Comparison of ENCODE assay signal across 8 cellular contexts in genomic region chr1:205227584-205228006, GRCh38. TPM values are rescaled to one million over a fixed set of nuclear protein-coding genes. Genes with fewer than 3 reads are reported as not detected.
DNase-seq lines count a peak whose midpoint lies in the region; TF ChIP-seq lines count a peak whose summit lies in the region.

A gene with protein sequence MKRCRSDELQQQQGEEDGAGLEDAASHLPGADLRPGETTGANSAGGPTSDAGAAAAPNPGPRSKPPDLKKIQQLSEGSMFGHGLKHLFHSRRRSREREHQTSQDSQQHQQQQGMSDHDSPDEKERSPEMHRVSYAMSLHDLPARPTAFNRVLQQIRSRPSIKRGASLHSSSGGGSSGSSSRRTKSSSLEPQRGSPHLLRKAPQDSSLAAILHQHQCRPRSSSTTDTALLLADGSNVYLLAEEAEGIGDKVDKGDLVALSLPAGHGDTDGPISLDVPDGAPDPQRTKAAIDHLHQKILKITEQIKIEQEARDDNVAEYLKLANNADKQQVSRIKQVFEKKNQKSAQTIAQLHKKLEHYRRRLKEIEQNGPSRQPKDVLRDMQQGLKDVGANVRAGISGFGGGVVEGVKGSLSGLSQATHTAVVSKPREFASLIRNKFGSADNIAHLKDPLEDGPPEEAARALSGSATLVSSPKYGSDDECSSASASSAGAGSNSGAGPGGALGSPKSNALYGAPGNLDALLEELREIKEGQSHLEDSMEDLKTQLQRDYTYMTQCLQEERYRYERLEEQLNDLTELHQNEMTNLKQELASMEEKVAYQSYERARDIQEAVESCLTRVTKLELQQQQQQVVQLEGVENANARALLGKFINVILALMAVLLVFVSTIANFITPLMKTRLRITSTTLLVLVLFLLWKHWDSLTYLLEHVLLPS (plus strand): TSS chr1:205227946. CDS start chr1:205228565, 619 bp downstream.

- TF ChIP-seq CTCF in GM20000 (IDR thresholded peaks at IDR 0.05; ENCODE audit: extremely low read depth, missing control alignments) = no peak
- no peak for TF ChIP-seq CTCF in RWPE1 (conservative IDR thresholded peaks at IDR 0.05; ENCODE audit: low read depth)

- CTCF ChIA-PET in RWPE1 (lab: Yijun Ruan, JAX) = interaction anchor here (0.5 to 7.5 kb wide), 8 partner anchors 17 to 180 kb away, joined by 3 to 166 read pairs (median 4); no protein-coding TSS in a partner anchor

- POLR2A ChIA-PET in RWPE1 (lab: Yijun Ruan, JAX; ENCODE audit: low non-redundant PET) = interaction anchor here (0.5 kb wide), 1 partner anchor 8 kb away, joined by 5 read pairs; no protein-coding TSS in a partner anchor

- peak; percentile 99 for DNase-seq in AG20443 (ENCODE audit: low spot score)
- DNase-seq in GM20000 (ENCODE audit: low spot score) = peak; percentile 94
- peak; percentile 89 for DNase-seq in LoVo (ENCODE audit: low spot score)
- DNase-seq in RWPE1 (ENCODE audit: low spot score) = peak; percentile 98
- DNase-seq in activated T-helper 1 cell treated with anti-CD3 and anti-CD28 coated beads, Interleukin-2, amount 50 U/mL, for 16 hours (ENCODE audit: low read depth in 1 of 2, low spot score in 1 of 2) = peak; percentile 46 to 62
- peak; percentile 89 for DNase-seq in fibroblast of gingiva (ENCODE audit: low read depth)
- DNase-seq in myocyte (ENCODE audit: low read depth) = peak; percentile 94
- DNase-seq in stimulated activated CD8-positive, alpha-beta memory T cell treated with anti-CD3 and anti-CD28 coated beads, Interleukin-7, amount 100 ng/mL, for 24 hours (ENCODE audit: low read depth) = peak; percentile 63

- peak within 1 kb of the TSS; percentile 78 for H3K27ac ChIP-seq in RWPE1

RNA-seq across cellular contexts. Expression of the gene that starts here (rescaled TPM):
- 15.0 and 24.0 TPM in 2 replicates for total RNA-seq in myocyte
- 9.9 TPM for polyA plus RNA-seq in myocyte (2012)

Comparison
In these comparisons a context has a peak if more than half of its experiments do, and no peak if none do; other contexts are left out.
1. Peak in every context shown above with its lines: DNase-seq and H3K27ac ChIP-seq.